18 cellular contexts compared by ENCODE assay signal in the genomic region with DNA sequence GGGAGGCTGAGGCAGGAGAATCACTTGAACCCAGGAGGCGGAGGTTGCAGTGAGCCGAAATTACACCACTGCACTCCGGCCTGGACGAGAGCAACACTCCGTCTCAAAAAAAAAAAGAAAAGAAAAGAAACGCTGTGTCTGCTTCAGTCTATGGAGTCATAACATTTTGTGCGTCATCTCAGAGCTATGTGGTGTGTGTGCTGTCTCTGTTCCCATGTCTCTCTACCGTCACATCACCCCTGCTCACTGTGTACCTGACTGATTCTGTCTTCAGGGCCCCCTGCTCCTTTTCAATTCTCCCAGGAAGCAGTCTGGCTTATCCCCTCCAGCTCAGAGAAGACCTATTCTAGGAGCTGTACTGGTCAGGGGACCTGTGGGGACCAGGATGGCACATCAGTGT. TPM values are rescaled to one million over a fixed set of nuclear protein-coding genes. Genes with fewer than 3 reads are reported as not detected.
DNase-seq lines count a peak whose midpoint lies in the region; ATAC-seq and TF ChIP-seq lines count a peak whose summit lies in the region.
"Had no signal": no experiment of that assay in that cellular context is flagged by ENCODE, and none has a peak within 500 bp of the region (broad histone marks: within the 10 kb centered on the region; RNA-seq: fewer than 3 reads in every experiment).

No MANE protein-coding gene starts in this region.

- no peaks in the 10 kb centered on the region for H3K9me3 Mint-ChIP-seq in endodermal cell
- no peaks in the 10 kb centered on the region for H3K9me3 Mint-ChIP-seq in nephron progenitor cell
- H3K9me3 Mint-ChIP-seq in T-cell = no peaks in the 10 kb centered on the region
- H3K9me3 Mint-ChIP-seq: CD8-positive, alpha-beta T cell; H9; IgD-negative memory B cell had no signal

- intact Hi-C loops in mammary epithelial cell (cut with micrococcal nuclease) = no loop called here

- peaks cover 13% of the 10 kb centered on the region for H3K36me3 Mint-ChIP-seq in endodermal cell (ENCODE audit: low read depth)
- peaks cover 21% of the 10 kb centered on the region for H3K36me3 Mint-ChIP-seq in nephron progenitor cell (ENCODE audit: low read depth)
- H3K36me3 Mint-ChIP-seq in T-cell = peaks cover 3% of the 10 kb centered on the region
- H3K36me3 Mint-ChIP-seq: IgD-negative memory B cell had no signal

- 97 to 98% methylated on average over 8 of the region's 8 CpGs for WGBS in endodermal cell (ENCODE audit: insufficient coverage in 1 of 2, insufficient read length in 1 of 2), 2 experiments
- 90% methylated on average over 2 of the region's 8 CpGs for WGBS in mammary epithelial cell (ENCODE audit: low coverage, missing lambda C conversion rate)

- H2AFZ ChIP-seq in mammary epithelial cell (ENCODE audit: low read depth, low read length) = no peak overlapping the region

- H3K27me3 Mint-ChIP-seq in endodermal cell (ENCODE audit: insufficient read depth) = peaks cover 1% of the 10 kb centered on the region
- H3K27me3 Mint-ChIP-seq in nephron progenitor cell (ENCODE audit: low read depth, poor library complexity) = no peaks in the 10 kb centered on the region
- H3K27me3 Mint-ChIP-seq in T-cell = no peaks in the 10 kb centered on the region

- CTCF ChIA-PET in T-cell (lab: Charles Lee) (no interaction called here), mammary epithelial cell (lab: Charles Lee; ENCODE audit: low non-redundant PET) (no interaction called here)

- POLR2A ChIA-PET in T-cell (lab: Charles Lee) = no interaction called here

- in situ Hi-C loops in mammary epithelial cell (cut with MboI; ENCODE audit: low sequenced_read_pairs in 2 of 2) = no loop called here

- H3K27me3 ChIP-seq in endodermal cell (ENCODE audit: control insufficient read depth, insufficient read depth, low read length, poor library complexity, severe bottlenecking) = no peaks in the 10 kb centered on the region
- no peaks in the 10 kb centered on the region for H3K27me3 ChIP-seq in mammary epithelial cell (ENCODE audit: insufficient read depth, low read length)
- H3K27me3 ChIP-seq: BE2C had no signal

- no peak overlapping the region for H3K4me3 ChIP-seq in endodermal cell (ENCODE audit: low read length)
- no peak overlapping the region for H3K4me3 ChIP-seq in mammary epithelial cell (replicated peaks in 1 of 3; ENCODE audit: insufficient read depth in 1 of 3, low read depth in 2 of 3, low read length in 3 of 3)
- H3K4me3 ChIP-seq: A549 had no signal

- H3K4me1 Mint-ChIP-seq in endodermal cell (peaks cover 22% of the 10 kb centered on the region), nephron progenitor cell (peaks cover 54% of the 10 kb centered on the region), T-cell (peaks cover 0 to 4% (median 0%) of the 10 kb centered on the region in 3 donors)

- H3K9ac ChIP-seq in endodermal cell (ENCODE audit: extremely low read depth, low read length, poor library complexity, severe bottlenecking) = no peak overlapping the region
- H3K9ac ChIP-seq in mammary epithelial cell (ENCODE audit: insufficient read depth, low read length) = no peak overlapping the region

- peaks cover 7% of the 10 kb centered on the region for H3K36me3 ChIP-seq in endodermal cell (ENCODE audit: control insufficient read depth, insufficient read depth, low read length)
- no peaks in the 10 kb centered on the region for H3K36me3 ChIP-seq in mammary epithelial cell (ENCODE audit: insufficient read depth, low read length)

- H3K4me3 Mint-ChIP-seq in endodermal cell = no peak overlapping the region
- H3K4me3 Mint-ChIP-seq in nephron progenitor cell = no peak overlapping the region
- H3K4me3 Mint-ChIP-seq in T-cell = no peak overlapping the region
- H3K4me3 Mint-ChIP-seq: CD8-positive, alpha-beta T cell; H9; IgD-negative memory B cell had no signal

- ATAC-seq in T-cell (replicated peaks in 1 of 4) (no peak), HG03196 (IDR thresholded peaks at IDR 0.05; ENCODE audit: unreplicated experiment) (no peak), GM19467 (IDR thresholded peaks at IDR 0.05; ENCODE audit: unreplicated experiment) (no peak)
- ATAC-seq: A549; CD8-positive, alpha-beta T cell had no signal

- TF ChIP-seq CTCF in endodermal cell (conservative IDR thresholded peaks at IDR 0.05) = no peak
- no peak for TF ChIP-seq CTCF in nephron progenitor cell (IDR thresholded peaks at IDR 0.05)
- TF ChIP-seq CTCF in mammary epithelial cell (conservative IDR thresholded peaks at IDR 0.05 in 1 of 2, IDR thresholded peaks at IDR 0.05 in 1 of 2; ENCODE audit: extremely low read depth in 1 of 2, insufficient read depth in 1 of 2, low read depth in 1 of 2, low read length in 2 of 2) = no peak

- peak overlapping the region; percentile 77 for H3K27ac Mint-ChIP-seq in endodermal cell
- H3K27ac Mint-ChIP-seq in nephron progenitor cell = peak overlapping the region; percentile 90
- no peak overlapping the region for H3K27ac Mint-ChIP-seq in T-cell
- H3K27ac Mint-ChIP-seq: CD8-positive, alpha-beta T cell; H9; IgD-negative memory B cell had no signal

- H3K79me2 ChIP-seq in mammary epithelial cell (ENCODE audit: insufficient read depth, low read length) = no peaks in the 10 kb centered on the region

- DNase-seq in amniotic epithelial cell (ENCODE audit: low read depth) (peak; percentile 55), endodermal cell (no peak), nephron progenitor cell (no peak), T-cell (no peak), mammary epithelial cell (no peak)
- DNase-seq: BE2C; CD8-positive, alpha-beta T cell; COR-L47; DMS153; DMS79 treated with DMSO at 0.1 percent for 48 hours; EL; GOT3; H9 had no signal

- dilution Hi-C loops in mammary epithelial cell (cut with HindIII; ENCODE audit: low sequenced_read_pairs) = no loop called here

- H3K4me2 ChIP-seq in mammary epithelial cell (ENCODE audit: insufficient read depth, low read depth, low read length) = no peak overlapping the region
- H3K4me2 ChIP-seq: A549 had no signal

- BruUV-seq in mammary epithelial cell (replicated peaks; lab: Mats Ljungman, UMichigan) = no TSS peak

- H3K9me3 ChIP-seq in endodermal cell (ENCODE audit: control insufficient read depth, low read length) = no peaks in the 10 kb centered on the region
- no peaks in the 10 kb centered on the region for H3K9me3 ChIP-seq in mammary epithelial cell (replicated peaks; ENCODE audit: insufficient read depth, low read length)
- H3K9me3 ChIP-seq: A549, BE2C had no signal

- H3K4me1 ChIP-seq in endodermal cell (ENCODE audit: control insufficient read depth, insufficient read depth, low read length) (peaks cover 20% of the 10 kb centered on the region), mammary epithelial cell (ENCODE audit: insufficient read depth, low read length) (no peaks in the 10 kb centered on the region)

- H3K27ac ChIP-seq in endodermal cell (ENCODE audit: low read depth, low read length) (no peak overlapping the region), mammary epithelial cell (ENCODE audit: insufficient read depth, low read depth, low read length) (no peak overlapping the region)
- H3K27ac ChIP-seq: A549, C4-2B had no signal

- H4K20me1 ChIP-seq in mammary epithelial cell (ENCODE audit: insufficient read depth, low read length) = no peaks in the 10 kb centered on the region

RNA-seq across cellular contexts. Expression of a gene that starts 7.0 kb away (rescaled TPM):
- 10 to 100 TPM; 15.0 to 15.5 TPM for total RNA-seq in endodermal cell
- polyA plus RNA-seq in endodermal cell (2013, experiment 1 of 2) = 8.9 TPM
- 10.9 TPM for polyA plus RNA-seq in endodermal cell (2013, experiment 2 of 2)
- 10 to 100 TPM in 3 of 5 donors, 1 to 10 TPM in 2; 4.5 to 11.3 (median 10.1) TPM for total RNA-seq in T-cell
- 1 to 10 TPM; 2.8 to 5.9 TPM for total RNA-seq in mammary epithelial cell
- polyA plus RNA-seq in mammary epithelial cell = 2.2 TPM
- 3.6 TPM for polyA minus RNA-seq in mammary epithelial cell

RNA-seq across cellular contexts. Expression of a gene that starts 17.9 kb away (rescaled TPM):
- total RNA-seq in endodermal cell = 10 to 100 TPM; 20.8 to 21.7 TPM
- 25.3 TPM for polyA plus RNA-seq in endodermal cell (2013, experiment 1 of 2)
- polyA plus RNA-seq in endodermal cell (2013, experiment 2 of 2) = 22.1 TPM
- total RNA-seq in T-cell = 1 to 10 TPM; 1.3 to 2.3 (median 1.9) TPM
- 10 to 100 TPM; 18.2 to 20.7 TPM for total RNA-seq in mammary epithelial cell
- 26.7 TPM for polyA plus RNA-seq in mammary epithelial cell
- polyA minus RNA-seq in mammary epithelial cell = 30.7 TPM
- polyA plus RNA-seq: IgD-negative memory B cell had no signal

RNA-seq across cellular contexts. Expression of a gene that starts 29.5 kb away (rescaled TPM):
- 10 to 100 TPM; 32.7 to 33.6 TPM for total RNA-seq in endodermal cell
- polyA plus RNA-seq in endodermal cell (2013, experiment 1 of 2) = 26.2 TPM
- polyA plus RNA-seq in endodermal cell (2013, experiment 2 of 2) = 26.1 TPM
- total RNA-seq in T-cell = 10 to 100 TPM; 44.5 to 59.9 (median 52.5) TPM
- total RNA-seq in mammary epithelial cell = 10 to 100 TPM; 32.3 to 53.9 TPM
- polyA plus RNA-seq in mammary epithelial cell = 19.2 TPM
- 51.7 TPM for polyA minus RNA-seq in mammary epithelial cell

Comparison
In these comparisons a context has a peak if more than half of its experiments do, and no peak if none do; other contexts are left out.
1. H3K27ac Mint-ChIP-seq: peak in endodermal cell (single experiment) and nephron progenitor cell (single experiment); none in T-cell (0 of 2).
2. RNA of a gene that starts 17.9 kb away (total RNA-seq): 20.8 to 21.7 TPM in endodermal cell and 18.2 to 20.7 TPM in mammary epithelial cell; 1.3 to 2.3 TPM in T-cell; every median in the first group is over 4 times any median in the second.